10 cellular contexts compared by ENCODE assay signal in the genomic region with DNA sequence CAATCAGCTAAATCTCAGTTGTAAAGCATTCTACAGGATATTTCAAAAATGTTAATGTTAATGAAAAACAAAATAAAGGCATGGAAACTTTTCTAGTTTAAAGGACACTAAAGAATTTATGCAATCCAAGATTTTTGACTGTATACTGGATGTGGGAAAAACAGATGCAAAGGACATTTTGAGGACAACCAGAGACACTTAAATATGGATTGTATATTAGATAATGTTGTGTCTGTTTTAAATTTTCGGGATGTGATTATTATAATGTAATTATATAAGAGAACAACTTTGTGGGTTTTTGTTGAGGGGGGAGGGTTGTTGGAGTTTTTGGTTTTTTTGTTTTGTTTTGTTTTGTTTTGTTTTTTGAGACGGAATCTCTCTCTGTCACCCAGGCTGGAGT. TPM values are rescaled to one million over a fixed set of nuclear protein-coding genes. Genes with fewer than 3 reads are reported as not detected.
"Had no signal": no experiment of that assay in that cellular context is flagged by ENCODE, and none has a peak within 500 bp of the region (broad histone marks: within the 10 kb centered on the region; RNA-seq: fewer than 3 reads in every experiment).

No MANE protein-coding gene starts in this region.

- ATAC-seq: GM23338, HCT116 had no signal

- H3K9ac ChIP-seq: GM23248 had no signal

- H3K27ac ChIP-seq: GM23248 had no signal

- DNase-seq: GM23248, GOT3, H7, H9, HCEC 1CT, HFFc6 had no signal

- H2AFZ ChIP-seq: GM23248 had no signal

- H3K4me3 ChIP-seq: GM23248, GM23338, HAP-1 had no signal

- H3K4me2 ChIP-seq: GM23338 had no signal

- H3K36me3 ChIP-seq: HAP-1 had no signal

- H3K9me3 ChIP-seq: HAP-1 had no signal

- H3K4me1 ChIP-seq: HAP-1 had no signal

RNA-seq across cellular contexts. Expression of a gene that starts 30.9 kb away (rescaled TPM):
- polyA plus RNA-seq: GM23248, GM23338, H1 had no signal
